In genomic region chr16:48580925-48581500, GRCh38 we compare ENCODE assay signal across 31 cellular contexts.
"Had no signal": no experiment of that assay in that cellular context is flagged by ENCODE, and none has a peak within 500 bp of the region (broad histone marks: within the 10 kb centered on the region; RNA-seq: fewer than 3 reads in every experiment).

No MANE protein-coding gene starts in this region.

- H3K4me1 ChIP-seq: ascending aorta had no signal

- H3K9me3 ChIP-seq: thyroid gland had no signal

- ATAC-seq: foreskin keratinocyte; heart right ventricle; left lung; lower lobe of right lung; naive thymus-derived CD8-positive, alpha-beta T cell; right cardiac atrium; stimulated activated naive B cell treated with anti-CD40 and anti-IgM and Interleukin-4, amounts not matched to agents 10 μg/mL and 1 μg/mL and 100 μg/mL, for 72 hours; upper lobe of right lung had no signal

- H3K27ac Mint-ChIP-seq: activated CD4-positive, alpha-beta memory T cell treated with anti-CD3 and anti-CD28 coated beads for 36 hours; activated naive CD4-positive, alpha-beta T cell treated with anti-CD3 and anti-CD28 coated beads, Interleukin-2, amount 10 ng/mL, durations not matched to agents 7 days and 5 days; activated naive CD8-positive, alpha-beta T cell treated with anti-CD3 and anti-CD28 coated beads, Interleukin-2, amount 10 ng/mL, durations not matched to agents 7 days and 5 days; activated T-cell treated with anti-CD3 and anti-CD28 coated beads, Interleukin-2, amount 50 U/mL, for 24 hours; dendritic cell treated with granulocyte-macrophage colony-stimulating factor and Interleukin-4, amounts not matched to agents 40 ng/mL and 50 ng/mL, for 4 days; naive thymus-derived CD8-positive, alpha-beta T cell; stimulated activated naive B cell treated with anti-CD40 and anti-IgM and Interleukin-4, amounts not matched to agents 10 μg/mL and 1 μg/mL and 100 μg/mL, for 72 hours; T-helper 1 cell treated with Interleukin-12 subunit alpha and Interleukin-12 subunit beta and Interleukin-4 antibody, amounts not matched to agents 30 μg/mL and 1 μg/mL, for 36 hours had no signal

- H3K27me3 ChIP-seq: ascending aorta, brain microvascular endothelial cell, foreskin keratinocyte, heart right ventricle, left lung, stomach, thyroid gland, upper lobe of right lung had no signal

- DNase-seq: activated CD4-positive, alpha-beta memory T cell treated with anti-CD3 and anti-CD28 coated beads for 36 hours; activated CD4-positive, alpha-beta T cell treated with anti-CD3 and anti-CD28 coated beads for 48 hours; activated CD8-positive, alpha-beta memory T cell treated with anti-CD3 and anti-CD28 coated beads, Interleukin-2, amount 50 U/mL, for 4 hours; activated gamma-delta T cell; activated naive CD4-positive, alpha-beta T cell treated with anti-CD3 and anti-CD28 coated beads, Interleukin-2, amount 10 ng/mL, durations not matched to agents 7 days and 5 days; activated naive CD8-positive, alpha-beta T cell treated with anti-CD3 and anti-CD28 coated beads, Interleukin-2, amount 10 ng/mL, durations not matched to agents 7 days and 5 days; activated T-cell treated with anti-CD3 and anti-CD28 coated beads, Interleukin-2, amount 50 U/mL, for 24 hours; brain microvascular endothelial cell; caudate nucleus; effector CD4-positive, alpha-beta T cell; heart right ventricle; left lung; lower lobe of right lung; mesenchymal stem cell; naive thymus-derived CD8-positive, alpha-beta T cell; posterior cingulate gyrus; right cardiac atrium; stimulated activated CD4-positive, alpha-beta T cell treated with anti-CD3 and anti-CD28 coated beads, Interleukin-15, amount 100 ng/mL, for 24 hours; stimulated activated CD4-positive, alpha-beta T cell treated with anti-CD3 and anti-CD28 coated beads, Interleukin-2, amount 100 ng/mL, for 24 hours; stimulated activated naive B cell treated with anti-CD40 and anti-IgM and Interleukin-4, amounts not matched to agents 10 μg/mL and 1 μg/mL and 100 μg/mL, for 72 hours; stomach; T-helper 9 cell; thyroid gland; upper lobe of right lung had no signal

- H3K27me3 Mint-ChIP-seq: activated CD4-positive, alpha-beta memory T cell treated with anti-CD3 and anti-CD28 coated beads for 36 hours; activated naive CD4-positive, alpha-beta T cell treated with anti-CD3 and anti-CD28 coated beads, Interleukin-2, amount 10 ng/mL, durations not matched to agents 7 days and 5 days; activated naive CD8-positive, alpha-beta T cell treated with anti-CD3 and anti-CD28 coated beads, Interleukin-2, amount 10 ng/mL, durations not matched to agents 7 days and 5 days; activated T-cell treated with anti-CD3 and anti-CD28 coated beads, Interleukin-2, amount 50 U/mL, for 24 hours; dendritic cell treated with granulocyte-macrophage colony-stimulating factor and Interleukin-4, amounts not matched to agents 40 ng/mL and 50 ng/mL, for 4 days; naive thymus-derived CD8-positive, alpha-beta T cell; stimulated activated naive B cell treated with anti-CD40 and anti-IgM and Interleukin-4, amounts not matched to agents 10 μg/mL and 1 μg/mL and 100 μg/mL, for 72 hours had no signal

- H3K27ac ChIP-seq: ascending aorta, brain microvascular endothelial cell, foreskin keratinocyte, heart right ventricle, left lung, lower lobe of right lung, stomach, thyroid gland, upper lobe of right lung, VCaP had no signal

- H3K36me3 ChIP-seq: ascending aorta, brain microvascular endothelial cell, heart right ventricle, left lung, lower lobe of right lung, thyroid gland, upper lobe of right lung had no signal

- H3K4me3 Mint-ChIP-seq: activated CD4-positive, alpha-beta memory T cell treated with anti-CD3 and anti-CD28 coated beads for 36 hours; activated naive CD4-positive, alpha-beta T cell treated with anti-CD3 and anti-CD28 coated beads, Interleukin-2, amount 10 ng/mL, durations not matched to agents 7 days and 5 days; activated naive CD8-positive, alpha-beta T cell treated with anti-CD3 and anti-CD28 coated beads, Interleukin-2, amount 10 ng/mL, durations not matched to agents 7 days and 5 days; activated T-cell treated with anti-CD3 and anti-CD28 coated beads, Interleukin-2, amount 50 U/mL, for 24 hours; dendritic cell treated with granulocyte-macrophage colony-stimulating factor and Interleukin-4, amounts not matched to agents 40 ng/mL and 50 ng/mL, for 4 days; naive thymus-derived CD8-positive, alpha-beta T cell; stimulated activated naive B cell treated with anti-CD40 and anti-IgM and Interleukin-4, amounts not matched to agents 10 μg/mL and 1 μg/mL and 100 μg/mL, for 72 hours; T-helper 1 cell treated with Interleukin-12 subunit alpha and Interleukin-12 subunit beta and Interleukin-4 antibody, amounts not matched to agents 30 μg/mL and 1 μg/mL, for 36 hours had no signal

- FAIRE-seq: endometrium, TTC549 had no signal

- H3K4me3 ChIP-seq: ascending aorta, heart right ventricle, left lung, lower lobe of right lung, stomach, thyroid gland, upper lobe of right lung had no signal
